In the genomic region with DNA sequence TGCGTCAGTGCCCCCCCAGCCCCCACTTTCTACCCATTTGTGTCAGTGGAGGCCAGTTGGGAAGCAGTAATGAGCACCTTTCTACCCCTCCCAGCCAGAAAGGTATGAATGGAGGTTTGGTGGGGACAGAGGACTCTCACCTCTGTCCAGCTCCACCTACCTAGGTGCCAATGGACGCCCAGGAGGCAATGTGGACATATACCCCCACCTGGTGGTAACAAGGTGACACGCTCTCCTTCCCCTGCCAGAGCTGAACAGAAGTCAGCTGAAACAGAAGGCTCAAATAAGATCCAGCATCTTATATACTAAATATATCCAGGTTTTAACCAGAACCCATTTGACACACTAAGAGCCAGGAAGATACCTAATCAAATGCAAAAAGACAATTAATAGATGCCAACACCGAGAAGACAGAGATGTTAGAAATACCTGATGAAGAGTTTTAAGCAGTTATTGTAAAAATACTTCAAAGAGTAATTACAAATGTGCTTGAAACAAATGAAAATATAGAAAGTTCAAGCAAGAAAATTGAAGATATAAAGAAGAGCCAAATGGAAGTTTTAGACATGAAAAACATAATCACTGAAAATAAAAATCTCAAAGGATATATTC, we compare ENCODE assay signal across 9 cellular contexts. TPM values are rescaled to one million over a fixed set of nuclear protein-coding genes. Genes with fewer than 3 reads are reported as not detected.
DNase-seq lines count a peak whose midpoint lies in the region; ATAC-seq, FAIRE-seq and TF ChIP-seq lines count a peak whose summit lies in the region.
"Had no signal": no experiment of that assay in that cellular context is flagged by ENCODE, and none has a peak within 500 bp of the region (broad histone marks: within the 10 kb centered on the region; RNA-seq: fewer than 3 reads in every experiment).

No MANE protein-coding gene starts in this region.

- H4K20me1 ChIP-seq in astrocyte (ENCODE audit: insufficient read depth, low read length): no peaks in the 10 kb centered on the region

- TF ChIP-seq CTCF in astrocyte (IDR thresholded peaks at IDR 0.05; ENCODE audit: insufficient read depth, low read depth, low read length) (peak; percentile 49), nephron progenitor cell (IDR thresholded peaks at IDR 0.05) (peak; percentile 68)

- no peak overlapping the region for H2AFZ ChIP-seq in astrocyte (ENCODE audit: low read depth, low read length)

- H3K79me2 ChIP-seq in astrocyte (ENCODE audit: insufficient read depth, low read length): no peaks in the 10 kb centered on the region

- FAIRE-seq in astrocyte (lab: Jason Lieb, UNC): no peak

- H3K27me3 ChIP-seq in astrocyte (ENCODE audit: insufficient read depth, low read length): peaks cover 2% of the 10 kb centered on the region

- no peaks in the 10 kb centered on the region for H3K4me1 Mint-ChIP-seq in astrocyte (ENCODE audit: low read depth, unreplicated experiment)
- no peaks in the 10 kb centered on the region for H3K4me1 Mint-ChIP-seq in nephron progenitor cell
- H3K4me1 Mint-ChIP-seq: CD4-positive, alpha-beta memory T cell had no signal

- no peaks in the 10 kb centered on the region for H3K36me3 Mint-ChIP-seq in astrocyte (ENCODE audit: low read depth, unreplicated experiment)
- no peaks in the 10 kb centered on the region for H3K36me3 Mint-ChIP-seq in nephron progenitor cell (ENCODE audit: low read depth)
- H3K36me3 Mint-ChIP-seq: CD4-positive, alpha-beta memory T cell had no signal

- no peak overlapping the region for H3K9ac ChIP-seq in astrocyte (ENCODE audit: low read length)

- H3K4me3 Mint-ChIP-seq in astrocyte (ENCODE audit: unreplicated experiment): no peak overlapping the region
- no peak overlapping the region for H3K4me3 Mint-ChIP-seq in nephron progenitor cell
- H3K4me3 Mint-ChIP-seq: CD4-positive, alpha-beta memory T cell had no signal

- no peak overlapping the region for H3K4me2 ChIP-seq in astrocyte (ENCODE audit: low read length)

- no peak overlapping the region for H3K27ac Mint-ChIP-seq in astrocyte (ENCODE audit: unreplicated experiment)
- H3K27ac Mint-ChIP-seq in nephron progenitor cell: no peak overlapping the region
- H3K27ac Mint-ChIP-seq: CD4-positive, alpha-beta memory T cell had no signal

- H3K4me3 ChIP-seq in astrocyte (ENCODE audit: insufficient read depth, low read depth, low read length): no peak overlapping the region

- ATAC-seq in HG03108 (IDR thresholded peaks at IDR 0.05; ENCODE audit: unreplicated experiment) (no peak), HG03097 (IDR thresholded peaks at IDR 0.05; ENCODE audit: low FRiP score, unreplicated experiment) (no peak)

- H3K27ac ChIP-seq in astrocyte (ENCODE audit: low read depth, low read length): no peak overlapping the region

- no peaks in the 10 kb centered on the region for H3K4me1 ChIP-seq in astrocyte (ENCODE audit: insufficient read depth, low read length)

- H3K27me3 Mint-ChIP-seq in astrocyte (ENCODE audit: low read depth, unreplicated experiment): peaks cover 17% of the 10 kb centered on the region
- H3K27me3 Mint-ChIP-seq in nephron progenitor cell (ENCODE audit: low read depth, poor library complexity): peaks cover 31% of the 10 kb centered on the region

- H3K9me3 Mint-ChIP-seq in astrocyte (ENCODE audit: unreplicated experiment) (peaks cover 2% of the 10 kb centered on the region), nephron progenitor cell (no peaks in the 10 kb centered on the region)

- H3K36me3 ChIP-seq in astrocyte (ENCODE audit: insufficient read depth, low read length): no peaks in the 10 kb centered on the region

- DNase-seq in NCI-H510A (lab: John Stamatoyannopoulos, UW) (peak; percentile 5), NCI-H510A treated with DMSO at 0.1 percent for 48 hours (lab: John Stamatoyannopoulos, UW) (no peak), HuH-7.5 (ENCODE audit: low spot score) (peak; percentile 37), astrocyte (ENCODE audit: low read depth) (no peak), nephron progenitor cell (peak; percentile 45)
- no peak for DNase-seq in activated naive CD4-positive, alpha-beta T cell treated with Interleukin-2 at 50 U/mL for 16 hours

- no peaks in the 10 kb centered on the region for H3K9me3 ChIP-seq in astrocyte (ENCODE audit: insufficient read depth, low read depth, low read length)

RNA-seq across cellular contexts. Expression of gene SORCS3, which starts 18.4 kb away (rescaled TPM):
- total RNA-seq in astrocyte: 0.91 and 1.00 TPM in 2 replicates

Comparison
In these comparisons a context has a peak if more than half of its experiments do, and no peak if none do; other contexts are left out.
1. DNase-seq: peak in NCI-H510A (single experiment), HuH-7.5 (single experiment) and nephron progenitor cell (single experiment); none in NCI-H510A treated with DMSO at 0.1 percent for 48 hours (single experiment), astrocyte (single experiment) and activated naive CD4-positive, alpha-beta T cell treated with Interleukin-2 at 50 U/mL for 16 hours (single experiment).